Comparison of ENCODE assay signal across 5 cellular contexts in the genomic region with DNA sequence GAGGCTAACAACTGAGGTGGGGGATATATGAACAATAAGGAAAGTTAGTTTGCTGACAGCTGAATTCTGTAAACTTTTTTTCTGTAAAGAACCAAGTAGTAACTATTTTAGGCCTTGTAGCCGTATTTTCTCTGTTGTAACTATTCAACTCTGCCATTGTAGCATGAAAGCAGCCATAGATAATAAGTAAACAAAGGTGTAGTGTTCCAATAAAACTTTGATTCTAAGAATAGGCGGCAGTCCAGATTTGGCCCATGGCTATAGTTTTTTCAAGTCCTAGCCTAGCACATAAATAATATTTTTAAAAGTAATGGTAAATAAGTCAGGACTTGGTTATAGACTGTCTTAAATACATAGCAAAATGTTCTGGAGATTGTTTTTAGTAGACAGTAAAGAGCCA.
"Had no signal": no experiment of that assay in that cellular context is flagged by ENCODE, and none has a peak within 500 bp of the region (broad histone marks: within the 10 kb centered on the region; RNA-seq: fewer than 3 reads in every experiment).

No MANE protein-coding gene starts in this region.

- H3K27ac ChIP-seq: HL-60 had no signal

- ATAC-seq: HepG2, K562 had no signal

- H3K4me3 ChIP-seq: K562 had no signal

- DNase-seq: IMR-90, KBM-7 had no signal
